8 cellular contexts compared by ENCODE assay signal in the genomic region with DNA sequence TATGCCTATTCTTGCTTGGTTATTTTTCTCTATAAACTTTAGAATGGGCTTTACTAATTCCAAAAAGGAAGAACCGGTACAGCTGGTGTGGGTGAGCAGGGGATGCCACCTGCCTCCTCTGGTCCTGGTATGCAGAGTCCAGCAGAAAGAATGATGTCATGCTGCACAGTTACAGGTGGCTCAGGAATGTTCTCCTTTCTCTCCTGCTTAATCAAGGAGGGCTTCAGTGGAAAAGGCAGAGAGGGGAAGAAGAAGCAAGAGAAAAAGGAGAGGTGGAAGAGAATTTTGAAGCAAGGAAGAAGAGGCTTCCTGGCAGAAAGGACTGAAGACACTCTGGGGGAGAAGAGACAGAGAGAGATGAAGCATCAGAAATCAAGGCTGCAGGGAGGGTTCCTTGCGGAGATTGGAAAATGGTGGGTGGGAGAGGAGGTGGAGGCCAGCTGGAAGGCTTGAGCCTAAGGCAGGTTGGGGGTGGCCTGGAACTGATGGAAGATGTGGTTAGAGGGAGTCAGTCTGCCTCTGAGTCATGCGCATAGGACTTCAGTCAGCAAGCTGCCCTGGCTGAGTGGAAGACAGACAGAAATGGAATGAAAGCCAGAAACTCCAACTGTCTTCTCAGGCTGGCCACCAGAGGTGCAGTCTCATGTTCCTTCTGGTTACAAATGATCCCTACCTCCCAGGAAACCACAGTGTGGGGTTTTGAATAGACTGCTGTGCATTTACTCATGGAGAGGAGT.
DNase-seq lines count a peak whose midpoint lies in the region; ATAC-seq, FAIRE-seq and TF ChIP-seq lines count a peak whose summit lies in the region.

No MANE protein-coding gene starts in this region.

- H4K20me1 ChIP-seq in DOHH2 (ENCODE audit: control insufficient read depth, insufficient read depth, low read depth, low read length), result no peaks in the 10 kb centered on the region
- H4K20me1 ChIP-seq in GM12878 (ENCODE audit: control insufficient read depth, insufficient read depth), result no peaks in the 10 kb centered on the region

- in situ Hi-C loops in GM12878 (cut with MboI) (no loop called here), GM13976 (cut with MboI; ENCODE audit: low sequenced_read_pairs, unreplicated experiment) (no loop called here)

- TF ChIP-seq RAD21 in GM12878 (IDR thresholded peaks at IDR 0.05; ENCODE audit: insufficient read depth, low read depth, low read length), result no peak

- TF ChIP-seq CTCF in DOHH2 (IDR thresholded peaks at IDR 0.05; ENCODE audit: low read depth, low read length, poor library complexity, severe bottlenecking) (peak; percentile 29), GM12878 (IDR thresholded peaks at IDR 0.05 in 2 of 3, conservative IDR thresholded peaks at IDR 0.05 in 1 of 3; ENCODE audit: control insufficient read depth in 2 of 3, extremely low read depth in 1 of 3, insufficient read depth in 1 of 3, low read depth in 3 of 3, low read length in 3 of 3) (0 out of 6 replicates have a peak, but pooled peaks of 1 of the 3 experiments have one; percentile 16), mucosa of descending colon (IDR thresholded peaks at IDR 0.05) (no peak), Peyer's patch (IDR thresholded peaks at IDR 0.05) (peak in 1 of 6 experiments; percentile 14), GM13976 (IDR thresholded peaks at IDR 0.05; ENCODE audit: borderline replicate concordance, control extremely low read depth, extremely low read depth, insufficient read depth, missing control alignments) (no peak)

- RAD21 ChIA-PET in GM12878 (lab: Charles Lee; ENCODE audit: unreplicated experiment), result no interaction called here

- POLR2A ChIA-PET in GM12878 (lab: Charles Lee), result no interaction called here

- CTCF ChIA-PET in GM12878 (lab: Yijun Ruan, JAX), result no interaction called here

- H3K4me2 ChIP-seq in DOHH2 (ENCODE audit: low read length), result no peak overlapping the region
- H3K4me2 ChIP-seq in GM12878 (ENCODE audit: control insufficient read depth, insufficient read depth), result no peak overlapping the region

- H3K9me3 ChIP-seq in DOHH2 (ENCODE audit: control insufficient read depth, insufficient read depth, low read length), result no peaks in the 10 kb centered on the region
- H3K9me3 ChIP-seq in GM12878 (replicated peaks; ENCODE audit: control insufficient read depth, insufficient read depth, low read length), result no peaks in the 10 kb centered on the region
- H3K9me3 ChIP-seq in mucosa of descending colon, result no peaks in the 10 kb centered on the region
- H3K9me3 ChIP-seq in Peyer's patch, result no peaks in the 10 kb centered on the region

- no peak for TF ChIP-seq EP300 in GM12878 (IDR thresholded peaks at IDR 0.05; ENCODE audit: borderline replicate concordance in 1 of 2, control insufficient read depth in 1 of 2, low read depth in 2 of 2, low read length in 2 of 2)

- whole genome bisulfite sequencing in GM12878 (ENCODE audit: insufficient coverage, insufficient replicate concordance, low lambda C conversion rate, missing lambda C conversion rate), result 70% methylated on average over 3 of the region's 3 CpGs

- DNase-seq in LoVo (ENCODE audit: low spot score) (peak; percentile 6), GM12878 (ENCODE audit: low read depth, low spot score) (no peak), mucosa of descending colon (no peak), Peyer's patch (no peak), GM13976 (ENCODE audit: low spot score) (no peak)
- no peak for DNase-seq in activated T-cell treated with anti-CD3 and anti-CD28 coated beads, Interleukin-2, amount 50 U/mL, for 1 hour
- DNase-seq in stimulated activated CD4-positive, alpha-beta T cell treated with anti-CD3 and anti-CD28 coated beads, Interleukin-1b, Interleukin-23, amount 100 ng/mL, for 48 hours, result no peak

- H3K4me1 ChIP-seq in DOHH2 (ENCODE audit: control insufficient read depth, low read length), result no peaks in the 10 kb centered on the region
- no peaks in the 10 kb centered on the region for H3K4me1 ChIP-seq in GM12878 (ENCODE audit: control insufficient read depth, insufficient read depth, low read length)
- no peaks in the 10 kb centered on the region for H3K4me1 ChIP-seq in mucosa of descending colon (ENCODE audit: low read depth)
- no peaks in the 10 kb centered on the region for H3K4me1 ChIP-seq in Peyer's patch

- no peak overlapping the region for H2AFZ ChIP-seq in GM12878 (ENCODE audit: control insufficient read depth, low read depth, low read length)

- H3F3A ChIP-seq in DOHH2 (ENCODE audit: control insufficient read depth, insufficient read depth), result no peaks in the 10 kb centered on the region

- no peaks in the 10 kb centered on the region for H3K79me2 ChIP-seq in DOHH2 (ENCODE audit: control insufficient read depth, low read length)
- H3K79me2 ChIP-seq in GM12878 (ENCODE audit: control insufficient read depth, insufficient read depth, low read length), result no peaks in the 10 kb centered on the region

- H3K36me3 ChIP-seq in DOHH2 (ENCODE audit: control insufficient read depth, low read length), result no peaks in the 10 kb centered on the region
- no peaks in the 10 kb centered on the region for H3K36me3 ChIP-seq in GM12878 (ENCODE audit: control insufficient read depth in 2 of 2, insufficient read depth in 2 of 2, low read length in 1 of 2)
- no peaks in the 10 kb centered on the region for H3K36me3 ChIP-seq in mucosa of descending colon (ENCODE audit: low read depth)
- no peaks in the 10 kb centered on the region for H3K36me3 ChIP-seq in Peyer's patch

- BruUV-seq in GM12878 (replicated peaks; lab: Mats Ljungman, UMichigan), result no TSS peak

- ATAC-seq in GM12878 (peak; percentile 31; the same call in 1 of the 3 replicates), mucosa of descending colon (peak; percentile 10)

- intact Hi-C loops in GM12878 (cut with micrococcal nuclease; ENCODE audit: unreplicated experiment), result no loop called here
- intact Hi-C loops in mucosa of descending colon (cut with DNase I, micrococcal nuclease), result no loop called here

- H3K9ac ChIP-seq in GM12878 (ENCODE audit: control insufficient read depth, insufficient read depth, low read length), result no peak overlapping the region

- H3K9me2 ChIP-seq in DOHH2 (replicated peaks; ENCODE audit: control insufficient read depth, low read length), result no peaks in the 10 kb centered on the region

- H3K4me3 ChIP-seq in DOHH2 (ENCODE audit: low read length) (no peak overlapping the region), GM12878 (no peak overlapping the region), mucosa of descending colon (no peak overlapping the region), Peyer's patch (no peak overlapping the region)

- FAIRE-seq in GM12878 (lab: Jason Lieb, UNC), result no peak

- H3K27ac ChIP-seq in DOHH2 (ENCODE audit: low read depth, low read length) (no peak overlapping the region), GM12878 (ENCODE audit: control insufficient read depth, insufficient read depth) (no peak overlapping the region), Peyer's patch (no peak overlapping the region)

- TF ChIP-seq POLR2A in GM12878 (IDR thresholded peaks at IDR 0.05; ENCODE audit: low read depth, low read length), result no peak
- no peak for TF ChIP-seq POLR2A in Peyer's patch (IDR thresholded peaks at IDR 0.05)

- H3K27me3 ChIP-seq in DOHH2 (ENCODE audit: control insufficient read depth, low read length) (peaks cover 14% of the 10 kb centered on the region), GM12878 (replicated peaks in 1 of 2; ENCODE audit: control insufficient read depth in 2 of 2, insufficient read depth in 2 of 2, low read length in 1 of 2) (peaks cover 0 to 2% of the 10 kb centered on the region in 2 experiments; a peak in 2 of 4 replicates), Peyer's patch (no peaks in the 10 kb centered on the region)

- SMC1A ChIA-PET in GM12878 (lab: Charles Lee; ENCODE audit: uncharacterized antibody, unreplicated experiment), result no interaction called here

TF ChIP-seq in GM12878, 131 proteins besides CTCF, POLR2A, EP300 and RAD21 (continues in another document):
- TF ChIP-seq SIN3A (IDR thresholded peaks at IDR 0.05; ENCODE audit: low read depth, low read length) (no peak), BCL3 (IDR thresholded peaks at IDR 0.05; ENCODE audit: borderline replicate concordance, insufficient read depth, low read depth, low read length, poor library complexity, severe bottlenecking) (no peak), ZNF217 (IDR thresholded peaks at IDR 0.05) (no peak)
- TF ChIP-seq, protein P1, sequence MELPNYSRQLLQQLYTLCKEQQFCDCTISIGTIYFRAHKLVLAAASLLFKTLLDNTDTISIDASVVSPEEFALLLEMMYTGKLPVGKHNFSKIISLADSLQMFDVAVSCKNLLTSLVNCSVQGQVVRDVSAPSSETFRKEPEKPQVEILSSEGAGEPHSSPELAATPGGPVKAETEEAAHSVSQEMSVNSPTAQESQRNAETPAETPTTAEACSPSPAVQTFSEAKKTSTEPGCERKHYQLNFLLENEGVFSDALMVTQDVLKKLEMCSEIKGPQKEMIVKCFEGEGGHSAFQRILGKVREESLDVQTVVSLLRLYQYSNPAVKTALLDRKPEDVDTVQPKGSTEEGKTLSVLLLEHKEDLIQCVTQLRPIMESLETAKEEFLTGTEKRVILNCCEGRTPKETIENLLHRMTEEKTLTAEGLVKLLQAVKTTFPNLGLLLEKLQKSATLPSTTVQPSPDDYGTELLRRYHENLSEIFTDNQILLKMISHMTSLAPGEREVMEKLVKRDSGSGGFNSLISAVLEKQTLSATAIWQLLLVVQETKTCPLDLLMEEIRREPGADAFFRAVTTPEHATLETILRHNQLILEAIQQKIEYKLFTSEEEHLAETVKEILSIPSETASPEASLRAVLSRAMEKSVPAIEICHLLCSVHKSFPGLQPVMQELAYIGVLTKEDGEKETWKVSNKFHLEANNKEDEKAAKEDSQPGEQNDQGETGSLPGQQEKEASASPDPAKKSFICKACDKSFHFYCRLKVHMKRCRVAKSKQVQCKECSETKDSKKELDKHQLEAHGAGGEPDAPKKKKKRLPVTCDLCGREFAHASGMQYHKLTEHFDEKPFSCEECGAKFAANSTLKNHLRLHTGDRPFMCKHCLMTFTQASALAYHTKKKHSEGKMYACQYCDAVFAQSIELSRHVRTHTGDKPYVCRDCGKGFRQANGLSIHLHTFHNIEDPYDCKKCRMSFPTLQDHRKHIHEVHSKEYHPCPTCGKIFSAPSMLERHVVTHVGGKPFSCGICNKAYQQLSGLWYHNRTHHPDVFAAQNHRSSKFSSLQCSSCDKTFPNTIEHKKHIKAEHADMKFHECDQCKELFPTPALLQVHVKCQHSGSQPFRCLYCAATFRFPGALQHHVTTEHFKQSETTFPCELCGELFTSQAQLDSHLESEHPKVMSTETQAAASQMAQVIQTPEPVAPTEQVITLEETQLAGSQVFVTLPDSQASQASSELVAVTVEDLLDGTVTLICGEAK (IDR thresholded peaks at IDR 0.05; ENCODE audit: borderline replicate concordance), result no peak
